12 cellular contexts compared by ENCODE assay signal in the genomic region with DNA sequence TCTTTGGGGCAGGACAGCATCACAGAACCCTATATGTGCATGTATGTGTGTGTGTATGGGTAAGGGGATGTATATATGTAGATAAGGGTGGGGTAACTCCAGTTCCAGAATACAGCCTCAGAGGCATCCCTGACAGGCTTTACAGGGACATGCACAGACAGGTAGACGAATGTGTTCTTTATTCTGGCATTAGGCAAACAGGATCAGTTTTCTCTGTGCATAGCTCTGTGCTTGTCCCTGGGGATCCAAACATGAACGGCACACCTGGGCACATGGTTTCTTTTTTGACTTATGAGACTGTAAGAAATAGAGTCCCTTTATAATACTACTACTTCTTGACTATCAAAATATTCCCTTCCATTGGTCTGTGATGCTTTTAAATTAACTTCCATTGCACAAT.
DNase-seq lines count a peak whose midpoint lies in the region; ATAC-seq and TF ChIP-seq lines count a peak whose summit lies in the region.
"Had no signal": no experiment of that assay in that cellular context is flagged by ENCODE, and none has a peak within 500 bp of the region (broad histone marks: within the 10 kb centered on the region; RNA-seq: fewer than 3 reads in every experiment).

No MANE protein-coding gene starts in this region.

- H3K9ac ChIP-seq in mammary epithelial cell (ENCODE audit: insufficient read depth, low read length): peak overlapping the region; percentile 73

- ATAC-seq in HG02678 (IDR thresholded peaks at IDR 0.05; ENCODE audit: unreplicated experiment): no peak

- dilution Hi-C loops in mammary epithelial cell (cut with HindIII; ENCODE audit: low sequenced_read_pairs): no loop called here

- H4K20me1 ChIP-seq in mammary epithelial cell (ENCODE audit: insufficient read depth, low read length): no peaks in the 10 kb centered on the region

- TF ChIP-seq EP300 in transverse colon (IDR thresholded peaks at IDR 0.05; ENCODE audit: low read depth): no peak

- TF ChIP-seq CTCF in mammary epithelial cell (conservative IDR thresholded peaks at IDR 0.05 in 1 of 2, IDR thresholded peaks at IDR 0.05 in 1 of 2; ENCODE audit: extremely low read depth in 1 of 2, insufficient read depth in 1 of 2, low read depth in 1 of 2, low read length in 2 of 2): no peak
- no peak for TF ChIP-seq CTCF in transverse colon (IDR thresholded peaks at IDR 0.05)
- no peak for TF ChIP-seq CTCF in GM13976 (IDR thresholded peaks at IDR 0.05; ENCODE audit: borderline replicate concordance, control extremely low read depth, extremely low read depth, insufficient read depth, missing control alignments)

- H3K27me3 ChIP-seq in mammary epithelial cell (ENCODE audit: insufficient read depth, low read length): no peaks in the 10 kb centered on the region
- H3K27me3 ChIP-seq in transverse colon: no peaks in the 10 kb centered on the region
- H3K27me3 ChIP-seq: hepatocyte had no signal

- peak overlapping the region; percentile 79 for H3K4me2 ChIP-seq in mammary epithelial cell (ENCODE audit: insufficient read depth, low read depth, low read length)

- H3K4me3 ChIP-seq in mammary epithelial cell (replicated peaks in 1 of 3; ENCODE audit: insufficient read depth in 1 of 3, low read depth in 2 of 3, low read length in 3 of 3) (peak overlapping the region in 2 of 3 experiments; percentile 14 to 20), transverse colon (no peak overlapping the region)
- H3K4me3 ChIP-seq: hepatocyte had no signal

- no TSS peak for BruUV-seq in mammary epithelial cell (replicated peaks; lab: Mats Ljungman, UMichigan)

- peaks cover 90% of the 10 kb centered on the region for H3K79me2 ChIP-seq in mammary epithelial cell (ENCODE audit: insufficient read depth, low read length)

- TF ChIP-seq POLR2A in transverse colon (IDR thresholded peaks at IDR 0.05): no peak

- H3K9me3 ChIP-seq in mammary epithelial cell (replicated peaks; ENCODE audit: insufficient read depth, low read length): no peaks in the 10 kb centered on the region
- H3K9me3 ChIP-seq in transverse colon: no peaks in the 10 kb centered on the region

- H3K27ac ChIP-seq in mammary epithelial cell (ENCODE audit: insufficient read depth, low read depth, low read length) (peak overlapping the region; percentile 95), transverse colon (peak overlapping the region in 3 of 4 donors; percentile 23 to 72 (median 70))

- DNase-seq in NCI-H524 (lab: John Stamatoyannopoulos, UW) (peak; percentile 26 to 72), NCI-H524 treated with DMSO at 0.1 percent for 48 hours (lab: John Stamatoyannopoulos, UW) (no peak), NCI-H510A (lab: John Stamatoyannopoulos, UW) (peak; percentile 61), mammary epithelial cell (peak; percentile 61), transverse colon (no peak), GM13976 (ENCODE audit: low spot score) (no peak), SIG-M5 treated with dmso at 0.1 percent for 504 hours (lab: John Stamatoyannopoulos, UW; ENCODE audit: unreplicated experiment) (no peak)
- DNase-seq: KBM-7, substantia nigra, T-helper 9 cell had no signal

- peaks cover 50% of the 10 kb centered on the region for H3K4me1 ChIP-seq in mammary epithelial cell (ENCODE audit: insufficient read depth, low read length)
- H3K4me1 ChIP-seq in transverse colon: peaks cover 13 to 45% (median 26%) of the 10 kb centered on the region in 4 donors

- H3K36me3 ChIP-seq in mammary epithelial cell (ENCODE audit: insufficient read depth, low read length) (no peaks in the 10 kb centered on the region), transverse colon (no peaks in the 10 kb centered on the region)

- 3% methylated on average over 2 of the region's 2 CpGs for WGBS in mammary epithelial cell (ENCODE audit: low coverage, missing lambda C conversion rate)
- 56 to 77% methylated on average over 2 of the region's 2 CpGs for WGBS in transverse colon (ENCODE audit: low coverage in 1 of 2), 2 donors

- CTCF ChIA-PET in mammary epithelial cell (lab: Charles Lee; ENCODE audit: low non-redundant PET): no interaction called here

- intact Hi-C loops in mammary epithelial cell (cut with micrococcal nuclease) (loop anchor here (1.0 to 2.0 kb wide), 3 partner anchors 29 to 155 kb away; no protein-coding TSS in a partner anchor), transverse colon (cut with DNase I; ENCODE audit: low total_unique reads) (no loop called here)

- peak overlapping the region; percentile 10 for H2AFZ ChIP-seq in mammary epithelial cell (ENCODE audit: low read depth, low read length)
- H2AFZ ChIP-seq: hepatocyte had no signal

- in situ Hi-C loops in mammary epithelial cell (cut with MboI; ENCODE audit: low sequenced_read_pairs in 2 of 2): loop anchor here (10.0 kb wide), 2 partner anchors 109 to 119 kb away; a partner anchor contains a TSS
- in situ Hi-C loops in transverse colon (cut with MboI; ENCODE audit: low pct_ligation_motif_present in 1 of 4, low pct_unique_long_range_greater_than_20kb in 1 of 4, low sequenced_read_pairs in 3 of 4): loop anchor here in 3 of 4 donors (10.0 to 25.0 kb wide), 3 partner anchors 119 to 159 kb away; a partner anchor contains a TSS
- in situ Hi-C loops in GM13976 (cut with MboI; ENCODE audit: low sequenced_read_pairs, unreplicated experiment): loop anchor here (10.0 kb wide), 1 partner anchor 159 kb away; no protein-coding TSS in a partner anchor

Comparison
In these comparisons a context has a peak if more than half of its experiments do, and no peak if none do; other contexts are left out.
1. DNase-seq: peak in NCI-H524 (2 of 2), NCI-H510A (single experiment) and mammary epithelial cell (single experiment); none in NCI-H524 treated with DMSO at 0.1 percent for 48 hours (single experiment), transverse colon (single experiment), GM13976 (single experiment) and SIG-M5 treated with dmso at 0.1 percent for 504 hours (single experiment).
2. H3K4me3 ChIP-seq: peak in mammary epithelial cell (2 of 3); none in transverse colon (0 of 4).